ENCODE assay signal across 14 cellular contexts in genomic region chr7:107232568-107233090, GRCh38.
DNase-seq lines count a peak whose midpoint lies in the region; ATAC-seq, FAIRE-seq and TF ChIP-seq lines count a peak whose summit lies in the region.
"Had no signal": no experiment of that assay in that cellular context is flagged by ENCODE, and none has a peak within 500 bp of the region (broad histone marks: within the 10 kb centered on the region; RNA-seq: fewer than 3 reads in every experiment).

No MANE protein-coding gene starts in this region.

- peaks cover 5% of the 10 kb centered on the region for H3K36me3 Mint-ChIP-seq in astrocyte (ENCODE audit: low read depth, unreplicated experiment)

- H3K36me3 ChIP-seq in astrocyte (ENCODE audit: insufficient read depth, low read length) (no peaks in the 10 kb centered on the region), kidney epithelial cell (ENCODE audit: control insufficient read depth, insufficient read depth, low read length) (no peaks in the 10 kb centered on the region)

- no peaks in the 10 kb centered on the region for H3K9me3 Mint-ChIP-seq in astrocyte (ENCODE audit: unreplicated experiment)

- no peak overlapping the region for H2AFZ ChIP-seq in astrocyte (ENCODE audit: low read depth, low read length)

- H3K27ac Mint-ChIP-seq in astrocyte (ENCODE audit: unreplicated experiment), result peak overlapping the region; percentile 72
- H3K27ac Mint-ChIP-seq: activated CD4-positive, alpha-beta T cell treated with anti-CD3 and anti-CD28 coated beads for 36 hours had no signal

- in situ Hi-C loops in KBM-7 (cut with MboI; ENCODE audit: low pct_unique_long_range_greater_than_20kb, low sequenced_read_pairs), result no loop called here

- no peaks in the 10 kb centered on the region for H3K9me3 ChIP-seq in astrocyte (ENCODE audit: insufficient read depth, low read depth, low read length)
- H3K9me3 ChIP-seq: BLaER1 had no signal

- H3K4me1 Mint-ChIP-seq in astrocyte (ENCODE audit: low read depth, unreplicated experiment), result peaks cover 26% of the 10 kb centered on the region
- H3K4me1 Mint-ChIP-seq: activated CD4-positive, alpha-beta T cell treated with anti-CD3 and anti-CD28 coated beads for 36 hours had no signal

- no peaks in the 10 kb centered on the region for H4K20me1 ChIP-seq in astrocyte (ENCODE audit: insufficient read depth, low read length)
- H4K20me1 ChIP-seq: BLaER1 had no signal

- TF ChIP-seq CTCF in AG10803 (conservative IDR thresholded peaks at IDR 0.05; ENCODE audit: low read length) (no peak), astrocyte (IDR thresholded peaks at IDR 0.05; ENCODE audit: insufficient read depth, low read depth, low read length) (no peak), kidney epithelial cell (IDR thresholded peaks at IDR 0.05; ENCODE audit: insufficient read depth, low read length, poor library complexity, severe bottlenecking) (no peak)

- no peaks in the 10 kb centered on the region for H3K27me3 Mint-ChIP-seq in astrocyte (ENCODE audit: low read depth, unreplicated experiment)
- H3K27me3 Mint-ChIP-seq: activated CD4-positive, alpha-beta T cell treated with anti-CD3 and anti-CD28 coated beads for 36 hours had no signal

- H3K27me3 ChIP-seq in astrocyte (ENCODE audit: insufficient read depth, low read length) (no peaks in the 10 kb centered on the region), kidney epithelial cell (ENCODE audit: control insufficient read depth, insufficient read depth, low read length) (no peaks in the 10 kb centered on the region)
- H3K27me3 ChIP-seq: BLaER1 had no signal

- peak; percentile 56 for DNase-seq in AG10803 (ENCODE audit: low read depth)
- DNase-seq in KBM-7, result peak; percentile 57
- peak; percentile 89 for DNase-seq in astrocyte (ENCODE audit: low read depth)
- peak; percentile 25 for DNase-seq in kidney epithelial cell (ENCODE audit: low read depth)
- no peak for DNase-seq in activated effector memory CD4-positive, alpha-beta T cell treated with Interleukin-2 at 50 U/mL for 16 hours
- DNase-seq in central memory CD4-positive, alpha-beta T cell, result no peak
- no peak for DNase-seq in NCI-H2081 treated with DMSO at 0.1 percent for 48 hours (lab: John Stamatoyannopoulos, UW)
- DNase-seq: activated CD4-positive, alpha-beta T cell treated with anti-CD3 and anti-CD28 coated beads for 36 hours; NCI-H1105; NCI-H345 had no signal

- H3K27ac ChIP-seq in astrocyte (ENCODE audit: low read depth, low read length), result no peak overlapping the region
- H3K27ac ChIP-seq: BLaER1 had no signal

- H3K9ac ChIP-seq in astrocyte (ENCODE audit: low read length), result no peak overlapping the region
- H3K9ac ChIP-seq: BLaER1 had no signal

- FAIRE-seq in astrocyte (lab: Jason Lieb, UNC), result no peak
- FAIRE-seq: HTR-8/SVneo had no signal

- H3K4me3 ChIP-seq in AG10803 (ENCODE audit: low read length) (no peak overlapping the region), astrocyte (ENCODE audit: insufficient read depth, low read depth, low read length) (no peak overlapping the region), kidney epithelial cell (ENCODE audit: low read depth, low read length) (no peak overlapping the region)
- H3K4me3 ChIP-seq: BLaER1 had no signal

- no peak overlapping the region for H3K4me3 Mint-ChIP-seq in astrocyte (ENCODE audit: unreplicated experiment)
- H3K4me3 Mint-ChIP-seq: activated CD4-positive, alpha-beta T cell treated with anti-CD3 and anti-CD28 coated beads for 36 hours had no signal

- H3K4me1 ChIP-seq in astrocyte (ENCODE audit: insufficient read depth, low read length), result peaks cover 6% of the 10 kb centered on the region
- H3K4me1 ChIP-seq: BLaER1 had no signal

- no peaks in the 10 kb centered on the region for H3K79me2 ChIP-seq in astrocyte (ENCODE audit: insufficient read depth, low read length)

- H3K4me2 ChIP-seq in astrocyte (ENCODE audit: low read length), result peak overlapping the region; percentile 52
- H3K4me2 ChIP-seq: BLaER1 had no signal

- ATAC-seq in HG02852 (IDR thresholded peaks at IDR 0.05; ENCODE audit: unreplicated experiment), result no peak
- ATAC-seq: activated CD4-positive, alpha-beta T cell treated with anti-CD3 and anti-CD28 coated beads for 36 hours; esophagus mucosa had no signal

Comparison
In these comparisons a context has a peak if more than half of its experiments do, and no peak if none do; other contexts are left out.
1. DNase-seq: peak in AG10803 (single experiment), KBM-7 (single experiment), astrocyte (single experiment) and kidney epithelial cell (single experiment); none in activated effector memory CD4-positive, alpha-beta T cell treated with Interleukin-2 at 50 U/mL for 16 hours (single experiment), central memory CD4-positive, alpha-beta T cell (single experiment) and NCI-H2081 treated with DMSO at 0.1 percent for 48 hours (single experiment).